In genomic region chr1:226870323-226871046, GRCh38 we compare ENCODE assay signal across 1 cellular context.
TF ChIP-seq lines count a peak whose summit lies in the region.

Gene PSEN2, plus strand, starts transcription at chr1:226870616. Its CDS starts 11,292 bp downstream, at chr1:226881908.

TF ChIP-seq in H1, 55 proteins besides CTCF, POLR2A, EP300 and RAD21:
- TF ChIP-seq ASH2L (IDR thresholded peaks at IDR 0.05; ENCODE audit: low read length) = peak; percentile 63
- peak in 1 of 2 experiments; percentile 35; a peak in 1 of 4 replicates for TF ChIP-seq SIN3A (conservative IDR thresholded peaks at IDR 0.05 in 1 of 2, IDR thresholded peaks at IDR 0.05 in 1 of 2; ENCODE audit: low read depth in 1 of 2, low read length in 2 of 2)
- TF ChIP-seq RBBP5 (IDR thresholded peaks at IDR 0.05; ENCODE audit: borderline replicate concordance, low read depth, low read length) = peak; percentile 40; the same call in 1 of the 2 replicates
- TF ChIP-seq HDAC2 (IDR thresholded peaks at IDR 0.05; ENCODE audit: borderline replicate concordance in 1 of 2, low read depth in 2 of 2, low read length in 2 of 2) = peak; percentile 87 to 97; a peak in 3 of 4 replicates
- TF ChIP-seq, protein P1, sequence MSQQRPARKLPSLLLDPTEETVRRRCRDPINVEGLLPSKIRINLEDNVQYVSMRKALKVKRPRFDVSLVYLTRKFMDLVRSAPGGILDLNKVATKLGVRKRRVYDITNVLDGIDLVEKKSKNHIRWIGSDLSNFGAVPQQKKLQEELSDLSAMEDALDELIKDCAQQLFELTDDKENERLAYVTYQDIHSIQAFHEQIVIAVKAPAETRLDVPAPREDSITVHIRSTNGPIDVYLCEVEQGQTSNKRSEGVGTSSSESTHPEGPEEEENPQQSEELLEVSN (IDR thresholded peaks at IDR 0.05) = peak; percentile 62
- peak; percentile 50; the same call in 1 of the 2 replicates for TF ChIP-seq SUZ12 (IDR thresholded peaks at IDR 0.05; ENCODE audit: low read length)
- no peak for TF ChIP-seq YY1 (IDR thresholded peaks at IDR 0.05; ENCODE audit: low read depth, low read length)
- TF ChIP-seq PHF8 (conservative IDR thresholded peaks at IDR 0.05; ENCODE audit: low read depth, low read length) = peak; percentile 67; the same call in 1 of the 2 replicates
- TF ChIP-seq CEBPB (IDR thresholded peaks at IDR 0.05; ENCODE audit: low read depth, low read length) = no peak
- TF ChIP-seq, protein P2, sequence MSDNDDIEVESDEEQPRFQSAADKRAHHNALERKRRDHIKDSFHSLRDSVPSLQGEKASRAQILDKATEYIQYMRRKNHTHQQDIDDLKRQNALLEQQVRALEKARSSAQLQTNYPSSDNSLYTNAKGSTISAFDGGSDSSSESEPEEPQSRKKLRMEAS (IDR thresholded peaks at IDR 0.05) = peak; percentile 42
- TF ChIP-seq KDM4A (IDR thresholded peaks at IDR 0.05; ENCODE audit: low read depth, low read length, severe bottlenecking) = peak; percentile 86
- TF ChIP-seq CREB1 (IDR thresholded peaks at IDR 0.05) = peak; percentile 84
- TF ChIP-seq GTF2F1 (IDR thresholded peaks at IDR 0.05; ENCODE audit: borderline replicate concordance, low read depth, low read length) = no peak
- TF ChIP-seq TAF1 (IDR thresholded peaks at IDR 0.05; ENCODE audit: low read depth, low read length) = 0 out of 2 replicates have a peak, but pooled peaks have one; percentile 43
- TF ChIP-seq TCF12 (IDR thresholded peaks at IDR 0.05; ENCODE audit: low read depth, low read length) = no peak
- peak; percentile 90 for TF ChIP-seq EGR1 (IDR thresholded peaks at IDR 0.05; ENCODE audit: borderline replicate concordance, low read depth, low read length)
- TF ChIP-seq BACH1 (IDR thresholded peaks at IDR 0.05; ENCODE audit: low read length) = peak; percentile 84
